In genomic region chr10:82581940-82582339, GRCh38 we compare ENCODE assay signal across 2 cellular contexts.
TF ChIP-seq lines count a peak whose summit lies in the region.

No MANE protein-coding gene starts in this region.

TF ChIP-seq in SK-N-SH, 30 proteins besides CTCF, POLR2A, EP300 and RAD21 (continued from another document):
- TF ChIP-seq, protein P1, sequence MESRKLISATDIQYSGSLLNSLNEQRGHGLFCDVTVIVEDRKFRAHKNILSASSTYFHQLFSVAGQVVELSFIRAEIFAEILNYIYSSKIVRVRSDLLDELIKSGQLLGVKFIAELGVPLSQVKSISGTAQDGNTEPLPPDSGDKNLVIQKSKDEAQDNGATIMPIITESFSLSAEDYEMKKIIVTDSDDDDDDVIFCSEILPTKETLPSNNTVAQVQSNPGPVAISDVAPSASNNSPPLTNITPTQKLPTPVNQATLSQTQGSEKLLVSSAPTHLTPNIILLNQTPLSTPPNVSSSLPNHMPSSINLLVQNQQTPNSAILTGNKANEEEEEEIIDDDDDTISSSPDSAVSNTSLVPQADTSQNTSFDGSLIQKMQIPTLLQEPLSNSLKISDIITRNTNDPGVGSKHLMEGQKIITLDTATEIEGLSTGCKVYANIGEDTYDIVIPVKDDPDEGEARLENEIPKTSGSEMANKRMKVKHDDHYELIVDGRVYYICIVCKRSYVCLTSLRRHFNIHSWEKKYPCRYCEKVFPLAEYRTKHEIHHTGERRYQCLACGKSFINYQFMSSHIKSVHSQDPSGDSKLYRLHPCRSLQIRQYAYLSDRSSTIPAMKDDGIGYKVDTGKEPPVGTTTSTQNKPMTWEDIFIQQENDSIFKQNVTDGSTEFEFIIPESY (IDR thresholded peaks at IDR 0.05; ENCODE audit: borderline replicate concordance, low read depth): no peak
- TF ChIP-seq MEF2A (IDR thresholded peaks at IDR 0.05; ENCODE audit: borderline replicate concordance, low read depth) (no peak), GATA2 (CRISPR knock-in tag; IDR thresholded peaks at IDR 0.05) (no peak), RFX5 (IDR thresholded peaks at IDR 0.05; ENCODE audit: low read length) (no peak), MAX (IDR thresholded peaks at IDR 0.05; ENCODE audit: low read depth) (no peak), USF2 (IDR thresholded peaks at IDR 0.05; ENCODE audit: borderline replicate concordance, low read depth, low read length) (no peak), NRF1 (IDR thresholded peaks at IDR 0.05; ENCODE audit: low read depth, low read length) (no peak)

TF ChIP-seq in SK-N-SH treated with all-trans-retinoic acid at 6 μM for 48 hours, 23 proteins besides CTCF, POLR2A, EP300 and RAD21 (continued from another document):
- TF ChIP-seq OSR1 (CRISPR knock-in tag; IDR thresholded peaks at IDR 0.05): no peak
- TF ChIP-seq ISL1 (CRISPR knock-in tag; IDR thresholded peaks at IDR 0.05): no peak
- TF ChIP-seq ZNF70 (CRISPR knock-in tag; IDR thresholded peaks at IDR 0.05): no peak
